8 cellular contexts compared by ENCODE assay signal in the genomic region with DNA sequence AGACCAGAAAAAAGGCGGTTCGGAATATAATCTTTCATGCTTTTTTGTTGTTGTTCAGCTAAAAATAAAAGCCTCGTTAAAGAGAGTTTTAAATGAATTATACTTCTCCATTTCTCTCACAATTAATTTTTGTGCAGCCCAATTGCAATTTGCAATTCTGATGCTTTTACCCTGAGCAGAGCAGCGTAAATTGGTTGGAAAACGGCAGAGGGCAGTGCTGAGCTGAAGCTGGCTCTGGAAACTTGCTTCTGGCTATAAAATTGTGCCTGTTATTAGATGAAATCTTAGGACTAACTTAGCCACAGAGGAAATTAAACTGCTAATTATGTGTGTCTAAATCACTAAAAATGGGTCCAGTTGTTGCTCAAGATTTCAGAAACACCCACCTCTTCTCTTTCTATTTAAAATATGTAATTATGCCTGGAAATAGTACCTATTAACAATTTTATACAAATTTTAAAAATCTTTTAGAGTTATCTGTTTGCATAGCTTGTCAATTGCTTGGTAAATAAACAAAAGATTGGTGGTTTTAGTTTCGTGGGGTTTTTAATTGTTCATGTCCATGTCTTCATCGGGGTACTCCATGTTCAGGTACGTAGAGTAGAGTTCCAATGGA.
DNase-seq lines count a peak whose midpoint lies in the region; ATAC-seq, FAIRE-seq and TF ChIP-seq lines count a peak whose summit lies in the region.

No MANE protein-coding gene starts in this region.

- H3K4me3 ChIP-seq in OCI-LY1 (ENCODE audit: low read depth, low read length, poor library complexity, severe bottlenecking) = no peak overlapping the region
- no peak overlapping the region for H3K4me3 ChIP-seq in mammary epithelial cell (replicated peaks in 1 of 3; ENCODE audit: insufficient read depth in 1 of 3, low read depth in 2 of 3, low read length in 3 of 3)
- H3K4me3 ChIP-seq in kidney (ENCODE audit: low read length in 2 of 2) = no peak overlapping the region
- H3K4me3 ChIP-seq in stomach = no peak overlapping the region

- no peak for TF ChIP-seq POLR2A in stomach (IDR thresholded peaks at IDR 0.05)

- no peaks in the 10 kb centered on the region for H3K9me3 Mint-ChIP-seq in HFFc6

- H3F3A ChIP-seq in OCI-LY1 (ENCODE audit: insufficient read depth, low read length) = no peaks in the 10 kb centered on the region

- H3K36me3 ChIP-seq in OCI-LY1 (ENCODE audit: insufficient read depth, low read length) (no peaks in the 10 kb centered on the region), mammary epithelial cell (ENCODE audit: insufficient read depth, low read length) (no peaks in the 10 kb centered on the region), kidney (ENCODE audit: control insufficient read depth in 1 of 2, insufficient read depth in 2 of 2, low read length in 2 of 2) (no peaks in the 10 kb centered on the region), stomach (no peaks in the 10 kb centered on the region)

- dilution Hi-C loops in mammary epithelial cell (cut with HindIII; ENCODE audit: low sequenced_read_pairs) = no loop called here

- H3K27ac Mint-ChIP-seq in HFFc6 = no peak overlapping the region; the same call in 1 of the 2 replicates

- no peak overlapping the region for H3K4me2 ChIP-seq in OCI-LY1 (ENCODE audit: low read length)
- H3K4me2 ChIP-seq in mammary epithelial cell (ENCODE audit: insufficient read depth, low read depth, low read length) = no peak overlapping the region

- H3K36me3 Mint-ChIP-seq in HFFc6 (ENCODE audit: low read depth) = peaks cover 4% of the 10 kb centered on the region; the same call in 1 of the 2 replicates

- BruUV-seq in mammary epithelial cell (replicated peaks; lab: Mats Ljungman, UMichigan) = no TSS peak

- 50% methylated on average over 8 of the region's 8 CpGs for WGBS in mammary epithelial cell (ENCODE audit: low coverage, missing lambda C conversion rate)
- WGBS in stomach, 5 donors = 34 to 47% (median 38%) methylated on average over 8 of the region's 8 CpGs

- H3K27me3 ChIP-seq in OCI-LY1 (ENCODE audit: insufficient read depth, low read length) (no peaks in the 10 kb centered on the region), mammary epithelial cell (ENCODE audit: insufficient read depth, low read length) (no peaks in the 10 kb centered on the region), stomach (no peaks in the 10 kb centered on the region)

- FAIRE-seq in kidney (lab: Jason Lieb, UNC) = peak; percentile 74

- CTCF ChIA-PET in mammary epithelial cell (lab: Charles Lee; ENCODE audit: low non-redundant PET) = interaction anchor here (0.8 kb wide), 1 partner anchor 300 kb away, joined by 7 read pairs; no protein-coding TSS in a partner anchor

- peak; percentile 63 for DNase-seq in COLO829 (ENCODE audit: low spot score)
- DNase-seq in HFFc6 = peak; percentile 59
- DNase-seq in mammary epithelial cell = peak; percentile 21
- no peak for DNase-seq in kidney
- DNase-seq in stomach = peak; percentile 57
- no peak for DNase-seq in mesenteric fat pad (ENCODE audit: low spot score)

- H3K4me1 ChIP-seq in OCI-LY1 (ENCODE audit: insufficient read depth, low read length, severe bottlenecking) (no peaks in the 10 kb centered on the region), mammary epithelial cell (ENCODE audit: insufficient read depth, low read length) (no peaks in the 10 kb centered on the region), kidney (ENCODE audit: control insufficient read depth in 1 of 2, insufficient read depth in 1 of 2, low read depth in 1 of 2, low read length in 2 of 2) (no peaks in the 10 kb centered on the region), stomach (peaks cover 0 to 4% (median 0%) of the 10 kb centered on the region in 4 donors)

- intact Hi-C loops in mammary epithelial cell (cut with micrococcal nuclease) = loop anchor here (1.0 to 10.0 kb wide), 7 partner anchors 103 to 825 kb away; partner anchors contain the start of gene TLE4
- intact Hi-C loops in kidney (cut with DNase I) = no loop called here
- intact Hi-C loops in stomach (cut with DNase I; ENCODE audit: low total_unique reads) = no loop called here

- H3K9me3 ChIP-seq in OCI-LY1 (ENCODE audit: low read length) (no peaks in the 10 kb centered on the region), mammary epithelial cell (replicated peaks; ENCODE audit: insufficient read depth, low read length) (no peaks in the 10 kb centered on the region), kidney (ENCODE audit: control insufficient read depth in 1 of 2, low read length in 2 of 2) (no peaks in the 10 kb centered on the region), stomach (no peaks in the 10 kb centered on the region)

- peaks cover 2% of the 10 kb centered on the region for H3K27me3 Mint-ChIP-seq in HFFc6 (ENCODE audit: insufficient read depth)

- H2AFZ ChIP-seq in OCI-LY1 (ENCODE audit: low read length) (no peak overlapping the region), mammary epithelial cell (ENCODE audit: low read depth, low read length) (no peak overlapping the region)

- peaks cover 53% of the 10 kb centered on the region for H3K4me1 Mint-ChIP-seq in HFFc6 (ENCODE audit: low read depth)

- no peak overlapping the region for H3K4me3 Mint-ChIP-seq in HFFc6

- ATAC-seq in HG02798 (IDR thresholded peaks at IDR 0.05; ENCODE audit: poor library complexity, unreplicated experiment) = no peak

- no peak for TF ChIP-seq EP300 in stomach (IDR thresholded peaks at IDR 0.05)

- H4K20me1 ChIP-seq in OCI-LY1 (ENCODE audit: insufficient read depth, low read length) (no peaks in the 10 kb centered on the region), mammary epithelial cell (ENCODE audit: insufficient read depth, low read length) (no peaks in the 10 kb centered on the region)

- H3K9me2 ChIP-seq in OCI-LY1 (ENCODE audit: low read depth, low read length) = no peaks in the 10 kb centered on the region

- no peak overlapping the region for H3K27ac ChIP-seq in OCI-LY1 (ENCODE audit: low read depth, low read length, poor library complexity, severe bottlenecking)
- H3K27ac ChIP-seq in mammary epithelial cell (ENCODE audit: insufficient read depth, low read depth, low read length) = no peak overlapping the region
- H3K27ac ChIP-seq in kidney (ENCODE audit: low read depth in 2 of 2, low read length in 2 of 2) = no peak overlapping the region
- H3K27ac ChIP-seq in stomach = no peak overlapping the region

- H3K9ac ChIP-seq in OCI-LY1 (ENCODE audit: low read length) (no peak overlapping the region), mammary epithelial cell (ENCODE audit: insufficient read depth, low read length) (no peak overlapping the region), kidney (ENCODE audit: low read length in 2 of 2) (no peak overlapping the region)

- TF ChIP-seq CTCF in HFFc6 (IDR thresholded peaks at IDR 0.05) = peak; percentile 94
- TF ChIP-seq CTCF in OCI-LY1 (IDR thresholded peaks at IDR 0.05; ENCODE audit: low read length) = peak; percentile 48
- peak; percentile 79 to 92 for TF ChIP-seq CTCF in mammary epithelial cell (conservative IDR thresholded peaks at IDR 0.05 in 1 of 2, IDR thresholded peaks at IDR 0.05 in 1 of 2; ENCODE audit: extremely low read depth in 1 of 2, insufficient read depth in 1 of 2, low read depth in 1 of 2, low read length in 2 of 2)
- peak; percentile 64 for TF ChIP-seq CTCF in kidney (IDR thresholded peaks at IDR 0.05; ENCODE audit: borderline replicate concordance, extremely low read depth, insufficient read depth)
- TF ChIP-seq CTCF in stomach (IDR thresholded peaks at IDR 0.05) = peak in 5 of 7 experiments; percentile 27 to 68 (median 59)

- in situ Hi-C loops in mammary epithelial cell (cut with MboI; ENCODE audit: low sequenced_read_pairs in 2 of 2) = no loop called here

- no peaks in the 10 kb centered on the region for H3K79me2 ChIP-seq in OCI-LY1 (ENCODE audit: insufficient read depth, low read length)
- H3K79me2 ChIP-seq in mammary epithelial cell (ENCODE audit: insufficient read depth, low read length) = no peaks in the 10 kb centered on the region

Comparison
In these comparisons a context has a peak if more than half of its experiments do, and no peak if none do; other contexts are left out.
1. DNase-seq: peak in COLO829 (single experiment), HFFc6 (single experiment), mammary epithelial cell (single experiment) and stomach (single experiment); none in kidney (single experiment) and mesenteric fat pad (single experiment).
2. Peak in every context shown above with its lines, with median percentiles within 50 percentile points of each other: CTCF ChIP-seq.